16 cellular contexts compared by ENCODE assay signal in genomic region chr15:39075756-39076341, GRCh38.
DNase-seq lines count a peak whose midpoint lies in the region; ATAC-seq and TF ChIP-seq lines count a peak whose summit lies in the region.
"Had no signal": no experiment of that assay in that cellular context is flagged by ENCODE, and none has a peak within 500 bp of the region (broad histone marks: within the 10 kb centered on the region; RNA-seq: fewer than 3 reads in every experiment).

No MANE protein-coding gene starts in this region.

- peak overlapping the region; percentile 20 to 38 for H3K27ac ChIP-seq in uterus
- H3K27ac ChIP-seq: PC-9, SJSA1 had no signal

- no peaks in the 10 kb centered on the region for H3K9me3 ChIP-seq in uterus
- H3K9me3 ChIP-seq: Caco-2, SJSA1 had no signal

- ATAC-seq in GM19395 (IDR thresholded peaks at IDR 0.05; ENCODE audit: unreplicated experiment) (no peak), GM19467 (IDR thresholded peaks at IDR 0.05; ENCODE audit: unreplicated experiment) (no peak)
- ATAC-seq: HCT116 had no signal

- no peak for TF ChIP-seq POLR2A in uterus (IDR thresholded peaks at IDR 0.05)

- no peaks in the 10 kb centered on the region for H3K27me3 ChIP-seq in uterus
- H3K27me3 ChIP-seq: SJSA1 had no signal

- no peaks in the 10 kb centered on the region for H3K36me3 ChIP-seq in uterus
- H3K36me3 ChIP-seq: SJSA1 had no signal

- H3K4me1 ChIP-seq in uterus, result no peaks in the 10 kb centered on the region
- H3K4me1 ChIP-seq: Caco-2 had no signal

- intact Hi-C loops in uterus (cut with DNase I; ENCODE audit: low total_unique reads), result no loop called here

- DNase-seq in SKM-1 treated with dmso at 0.1 percent for 144 hours (lab: John Stamatoyannopoulos, UW; ENCODE audit: unreplicated experiment) (peak; percentile 9), SKM-1 (lab: John Stamatoyannopoulos, UW; ENCODE audit: unreplicated experiment) (no peak), NOMO-1 treated with DMSO at 0.1 percent for 48 hours (lab: John Stamatoyannopoulos, UW; ENCODE audit: unreplicated experiment) (peak; percentile 19), fibroblast of villous mesenchyme (ENCODE audit: low read depth) (peak; percentile 5), uterus (no peak)
- DNase-seq in stimulated activated CD4-positive, alpha-beta T cell treated with anti-CD3 and anti-CD28 coated beads, Interleukin-2, amount 100 ng/mL, for 24 hours, result no peak
- DNase-seq: Caco-2; CD4-positive, alpha-beta T cell; Kasumi-1; NCI-H1694 treated with DMSO at 0.1 percent for 48 hours; PC-9; SW 1271 had no signal

- H3K4me3 ChIP-seq in fibroblast of villous mesenchyme (ENCODE audit: low read depth, low read length) (no peak overlapping the region), uterus (no peak overlapping the region)
- H3K4me3 ChIP-seq: PC-9, SJSA1 had no signal

- no peak for TF ChIP-seq CTCF in fibroblast of villous mesenchyme (IDR thresholded peaks at IDR 0.05; ENCODE audit: insufficient read depth, low read depth, low read length)
- TF ChIP-seq CTCF in uterus (IDR thresholded peaks at IDR 0.05), result no peak

Comparison
In these comparisons a context has a peak if more than half of its experiments do, and no peak if none do; other contexts are left out.
1. DNase-seq: peak in SKM-1 treated with dmso at 0.1 percent for 144 hours (single experiment), NOMO-1 treated with DMSO at 0.1 percent for 48 hours (single experiment) and fibroblast of villous mesenchyme (single experiment); none in SKM-1 (single experiment), uterus (0 of 2) and stimulated activated CD4-positive, alpha-beta T cell treated with anti-CD3 and anti-CD28 coated beads, Interleukin-2, amount 100 ng/mL, for 24 hours (0 of 2).